Comparison of ENCODE assay signal across 8 cellular contexts in genomic region chr18:4017479-4017878, GRCh38.
DNase-seq lines count a peak whose midpoint lies in the region; ATAC-seq and TF ChIP-seq lines count a peak whose summit lies in the region.

No MANE protein-coding gene starts in this region.

- H3K27me3 ChIP-seq in CD8-positive, alpha-beta memory T cell (ENCODE audit: insufficient read depth, low read length, poor library complexity, severe bottlenecking), result no peaks in the 10 kb centered on the region

- no peaks in the 10 kb centered on the region for H3K36me3 ChIP-seq in CD8-positive, alpha-beta memory T cell (ENCODE audit: insufficient read depth, low read length)

- no peak overlapping the region for H3K27ac ChIP-seq in CD8-positive, alpha-beta memory T cell (ENCODE audit: low read depth, low read length)

- H3K4me3 Mint-ChIP-seq in activated T-helper 2 cell treated with anti-CD3 and anti-CD28 coated beads, Interferon-gamma antibody, Interleukin-2, Interleukin-4, amounts not matched to agents 10 μg/mL and 5 μg/mL and 100 μg/mL, durations not matched to agents 14 hours and 24 hours and 36 hours (ENCODE audit: low read depth), result no peak overlapping the region
- H3K4me3 Mint-ChIP-seq in CD8-positive, alpha-beta memory T cell, result no peak overlapping the region

- H3K27ac Mint-ChIP-seq in activated T-helper 2 cell treated with anti-CD3 and anti-CD28 coated beads, Interferon-gamma antibody, Interleukin-2, Interleukin-4, amounts not matched to agents 10 μg/mL and 5 μg/mL and 100 μg/mL, durations not matched to agents 14 hours and 24 hours and 36 hours, result no peak overlapping the region
- H3K27ac Mint-ChIP-seq in CD8-positive, alpha-beta memory T cell, result no peak overlapping the region

- no peaks in the 10 kb centered on the region for H3K9me3 ChIP-seq in CD8-positive, alpha-beta memory T cell (ENCODE audit: low read length)

- peak; percentile 75 for ATAC-seq in GM19438 (IDR thresholded peaks at IDR 0.05; ENCODE audit: low read depth, unreplicated experiment)
- peak; percentile 61 for ATAC-seq in HG03520 (IDR thresholded peaks at IDR 0.05; ENCODE audit: unreplicated experiment)
- ATAC-seq in HG03460 (IDR thresholded peaks at IDR 0.05; ENCODE audit: unreplicated experiment), result no peak

- H3K36me3 Mint-ChIP-seq in activated T-helper 2 cell treated with anti-CD3 and anti-CD28 coated beads, Interferon-gamma antibody, Interleukin-2, Interleukin-4, amounts not matched to agents 10 μg/mL and 5 μg/mL and 100 μg/mL, durations not matched to agents 14 hours and 24 hours and 36 hours (ENCODE audit: low read depth), result no peaks in the 10 kb centered on the region
- no peaks in the 10 kb centered on the region for H3K36me3 Mint-ChIP-seq in CD8-positive, alpha-beta memory T cell

- DNase-seq in DMS53 (lab: John Stamatoyannopoulos, UW), result peak; percentile 59
- DNase-seq in cardiac fibroblast (ENCODE audit: low read depth in 2 of 2), result peak; percentile 5 to 7
- no peak for DNase-seq in NCI-H2107 treated with DMSO at 0.1 percent for 48 hours (lab: John Stamatoyannopoulos, UW; ENCODE audit: unreplicated experiment)
- DNase-seq in activated T-helper 2 cell treated with anti-CD3 and anti-CD28 coated beads, Interferon-gamma antibody, Interleukin-2, Interleukin-4, amounts not matched to agents 10 μg/mL and 5 μg/mL and 100 μg/mL, durations not matched to agents 14 hours and 24 hours and 36 hours (ENCODE audit: low spot score), result no peak
- DNase-seq in CD8-positive, alpha-beta memory T cell, result no peak

- no peak for TF ChIP-seq CTCF in cardiac fibroblast (IDR thresholded peaks at IDR 0.05; ENCODE audit: low read depth, low read length)

- H3K4me1 Mint-ChIP-seq in activated T-helper 2 cell treated with anti-CD3 and anti-CD28 coated beads, Interferon-gamma antibody, Interleukin-2, Interleukin-4, amounts not matched to agents 10 μg/mL and 5 μg/mL and 100 μg/mL, durations not matched to agents 14 hours and 24 hours and 36 hours (ENCODE audit: low read depth), result peaks cover 2% of the 10 kb centered on the region
- no peaks in the 10 kb centered on the region for H3K4me1 Mint-ChIP-seq in CD8-positive, alpha-beta memory T cell

- POLR2A ChIA-PET in CD8-positive, alpha-beta memory T cell (lab: Charles Lee), result no interaction called here

- no peaks in the 10 kb centered on the region for H3K27me3 Mint-ChIP-seq in activated T-helper 2 cell treated with anti-CD3 and anti-CD28 coated beads, Interferon-gamma antibody, Interleukin-2, Interleukin-4, amounts not matched to agents 10 μg/mL and 5 μg/mL and 100 μg/mL, durations not matched to agents 14 hours and 24 hours and 36 hours (ENCODE audit: low read depth)
- peaks cover 0 to 4% of the 10 kb centered on the region in 2 donors for H3K27me3 Mint-ChIP-seq in CD8-positive, alpha-beta memory T cell

- CTCF ChIA-PET in CD8-positive, alpha-beta memory T cell (lab: Charles Lee), result no interaction called here

- intact Hi-C loops in activated T-helper 2 cell treated with anti-CD3 and anti-CD28 coated beads, Interferon-gamma antibody, Interleukin-2, Interleukin-4, amounts not matched to agents 10 μg/mL and 5 μg/mL and 100 μg/mL, durations not matched to agents 14 hours and 24 hours and 36 hours (cut with micrococcal nuclease), result no loop called here

- no peaks in the 10 kb centered on the region for H3K9me3 Mint-ChIP-seq in activated T-helper 2 cell treated with anti-CD3 and anti-CD28 coated beads, Interferon-gamma antibody, Interleukin-2, Interleukin-4, amounts not matched to agents 10 μg/mL and 5 μg/mL and 100 μg/mL, durations not matched to agents 14 hours and 24 hours and 36 hours
- peaks cover 0 to 7% (median 0%) of the 10 kb centered on the region in 5 donors for H3K9me3 Mint-ChIP-seq in CD8-positive, alpha-beta memory T cell

- H3K4me1 ChIP-seq in CD8-positive, alpha-beta memory T cell (ENCODE audit: insufficient read depth, low read length), result no peaks in the 10 kb centered on the region

- no peak overlapping the region for H3K4me3 ChIP-seq in cardiac fibroblast (replicated peaks in 1 of 2; ENCODE audit: low read depth in 2 of 2, low read length in 2 of 2)
- H3K4me3 ChIP-seq in CD8-positive, alpha-beta memory T cell (ENCODE audit: low read length), result no peak overlapping the region

Comparison
In these comparisons a context has a peak if more than half of its experiments do, and no peak if none do; other contexts are left out.
1. DNase-seq: peak in DMS53 (single experiment) and cardiac fibroblast (2 of 2); none in NCI-H2107 treated with DMSO at 0.1 percent for 48 hours (single experiment), activated T-helper 2 cell treated with anti-CD3 and anti-CD28 coated beads, Interferon-gamma antibody, Interleukin-2, Interleukin-4, amounts not matched to agents 10 μg/mL and 5 μg/mL and 100 μg/mL, durations not matched to agents 14 hours and 24 hours and 36 hours (single experiment) and CD8-positive, alpha-beta memory T cell (0 of 5).